ENCODE assay signal across 2 cellular contexts in genomic region chr1:160900683-160901082, GRCh38. TPM values are rescaled to one million over a fixed set of nuclear protein-coding genes. Genes with fewer than 3 reads are reported as not detected.
"Had no signal": no experiment of that assay in that cellular context is flagged by ENCODE, and none has a peak within 500 bp of the region (broad histone marks: within the 10 kb centered on the region; RNA-seq: fewer than 3 reads in every experiment).

No MANE protein-coding gene starts in this region.

RNA-seq across cellular contexts. Expression of gene ITLN1, which starts 15.7 kb away (rescaled TPM):
- total RNA-seq: G401, GM12878 had no signal
- polyA plus RNA-seq: GM12878 had no signal

RNA-seq across cellular contexts. Expression of gene CD244, which starts 38.0 kb away (rescaled TPM):
- total RNA-seq: G401 had no signal

RNA-seq across cellular contexts. Expression of gene ITLN2, which starts 53.9 kb away (rescaled TPM):
- total RNA-seq: G401, GM12878 had no signal
- polyA plus RNA-seq: GM12878 had no signal
